Comparison of ENCODE assay signal across 10 cellular contexts in the genomic region with DNA sequence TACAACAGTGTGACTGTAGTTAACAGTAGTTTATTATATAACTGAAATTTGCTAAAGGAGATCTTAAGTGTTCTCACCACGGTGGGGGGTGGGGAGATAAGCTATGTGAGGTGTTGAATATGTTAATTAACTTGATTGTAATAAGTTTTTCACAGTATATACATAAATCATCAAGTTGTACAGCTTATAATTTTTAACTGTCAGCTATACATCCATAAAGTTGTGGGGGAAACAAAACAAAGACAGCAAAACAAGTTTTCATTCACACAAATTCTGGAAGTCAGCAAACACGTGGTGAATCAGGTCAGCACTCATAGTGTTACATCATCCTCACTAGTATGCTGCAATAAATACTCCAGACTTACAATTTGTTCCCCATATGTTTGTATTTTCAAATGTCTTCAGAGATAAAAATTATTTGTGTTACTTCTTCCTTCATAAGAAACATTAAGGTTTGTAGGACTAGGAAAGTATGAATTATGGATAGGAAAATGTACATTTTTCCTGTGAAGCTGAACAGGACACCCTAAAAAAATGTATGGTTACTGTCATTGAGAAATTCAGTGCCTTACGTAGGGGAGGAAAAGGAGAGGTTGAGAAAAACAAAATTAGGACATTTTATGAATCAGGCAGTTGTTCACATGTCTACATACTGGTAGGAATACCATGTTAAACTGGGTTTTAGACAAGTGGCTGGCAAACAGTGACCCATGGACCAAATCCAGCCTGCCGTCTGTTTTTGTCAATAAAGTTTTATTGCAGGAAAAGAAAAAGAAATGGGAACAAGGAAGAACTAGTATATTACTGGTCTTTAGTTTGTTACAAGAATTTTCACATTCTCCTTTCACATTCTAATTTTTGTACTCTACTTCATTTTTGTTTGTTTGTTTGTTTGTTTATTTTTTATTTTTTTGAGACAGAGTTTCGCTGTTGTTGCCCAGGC. TPM values are rescaled to one million over a fixed set of nuclear protein-coding genes. Genes with fewer than 3 reads are reported as not detected.
DNase-seq lines count a peak whose midpoint lies in the region; ATAC-seq and TF ChIP-seq lines count a peak whose summit lies in the region.
"Had no signal": no experiment of that assay in that cellular context is flagged by ENCODE, and none has a peak within 500 bp of the region (broad histone marks: within the 10 kb centered on the region; RNA-seq: fewer than 3 reads in every experiment).

No MANE protein-coding gene starts in this region.

- intact Hi-C loops in activated naive CD4-positive, alpha-beta T cell treated with anti-CD3 and anti-CD28 coated beads for 36 hours (cut with micrococcal nuclease), result no loop called here

- no peaks in the 10 kb centered on the region for H3K9me3 ChIP-seq in SK-N-MC (ENCODE audit: low read depth, low read length)

- H3K9ac ChIP-seq in SK-N-MC (ENCODE audit: insufficient read length), result peak overlapping the region; percentile 56

- no peak for TF ChIP-seq CTCF in endothelial cell (IDR thresholded peaks at IDR 0.05; ENCODE audit: unreplicated experiment)

- H3K27ac ChIP-seq in SK-N-MC, result peak overlapping the region; percentile 85

- H3K36me3 ChIP-seq in SK-N-MC (ENCODE audit: insufficient read depth, low read length), result peaks cover 47% of the 10 kb centered on the region

- H3K4me3 Mint-ChIP-seq in activated naive CD4-positive, alpha-beta T cell treated with anti-CD3 and anti-CD28 coated beads for 36 hours, result no peak overlapping the region
- H3K4me3 Mint-ChIP-seq in endothelial cell (ENCODE audit: unreplicated experiment), result peak overlapping the region; percentile 13
- H3K4me3 Mint-ChIP-seq in stimulated activated effector memory CD8-positive, alpha-beta T cell treated with anti-CD3 and anti-CD28 coated beads, Interleukin-12 subunit alpha, Interleukin-12 subunit beta, amount 100 ng/mL, for 72 hours, result no peak overlapping the region

- no peak for DNase-seq in activated naive CD4-positive, alpha-beta T cell treated with anti-CD3 and anti-CD28 coated beads for 36 hours
- DNase-seq in activated naive CD4-positive, alpha-beta T cell treated with anti-CD3 and anti-CD28 coated beads, Interleukin-2, amount 50 U/mL, for 16 hours, result no peak
- DNase-seq in SK-N-MC (ENCODE audit: low read depth, low spot score), result peak; percentile 32
- no peak for DNase-seq in endothelial cell (ENCODE audit: low spot score)
- DNase-seq in stimulated activated effector memory CD8-positive, alpha-beta T cell treated with anti-CD3 and anti-CD28 coated beads, Interleukin-12 subunit alpha, Interleukin-12 subunit beta, amount 100 ng/mL, for 72 hours (ENCODE audit: low spot score in 2 of 2), result peak in 1 of 2 donors; percentile 41
- DNase-seq in hippocampal formation (lab: John Stamatoyannopoulos, UW), result no peak
- DNase-seq in GOT3 (lab: John Stamatoyannopoulos, UW), result no peak
- DNase-seq: activated gamma-delta T cell treated with Interleukin-2 at 50 U/mL for 16 hours; stimulated activated naive CD4-positive, alpha-beta T cell treated with Interleukin-2 at 50 U/mL for 16 hours had no signal

- H3K9me3 Mint-ChIP-seq in activated naive CD4-positive, alpha-beta T cell treated with anti-CD3 and anti-CD28 coated beads for 36 hours, result no peaks in the 10 kb centered on the region
- H3K9me3 Mint-ChIP-seq in endothelial cell (ENCODE audit: unreplicated experiment), result no peaks in the 10 kb centered on the region
- H3K9me3 Mint-ChIP-seq in stimulated activated effector memory CD8-positive, alpha-beta T cell treated with anti-CD3 and anti-CD28 coated beads, Interleukin-12 subunit alpha, Interleukin-12 subunit beta, amount 100 ng/mL, for 72 hours, result no peaks in the 10 kb centered on the region

- no peak overlapping the region for H3K4me3 ChIP-seq in SK-N-MC

- peaks cover 48% of the 10 kb centered on the region for H3K36me3 Mint-ChIP-seq in activated naive CD4-positive, alpha-beta T cell treated with anti-CD3 and anti-CD28 coated beads for 36 hours (ENCODE audit: low read depth)
- H3K36me3 Mint-ChIP-seq in endothelial cell (ENCODE audit: low read depth, unreplicated experiment), result peaks cover 34% of the 10 kb centered on the region
- H3K36me3 Mint-ChIP-seq in stimulated activated effector memory CD8-positive, alpha-beta T cell treated with anti-CD3 and anti-CD28 coated beads, Interleukin-12 subunit alpha, Interleukin-12 subunit beta, amount 100 ng/mL, for 72 hours, result peaks cover 100% of the 10 kb centered on the region

- peak overlapping the region; percentile 72 for H3K27ac Mint-ChIP-seq in activated naive CD4-positive, alpha-beta T cell treated with anti-CD3 and anti-CD28 coated beads for 36 hours
- H3K27ac Mint-ChIP-seq in endothelial cell (ENCODE audit: unreplicated experiment), result no peak overlapping the region
- peak overlapping the region; percentile 89 for H3K27ac Mint-ChIP-seq in stimulated activated effector memory CD8-positive, alpha-beta T cell treated with anti-CD3 and anti-CD28 coated beads, Interleukin-12 subunit alpha, Interleukin-12 subunit beta, amount 100 ng/mL, for 72 hours

- no peaks in the 10 kb centered on the region for H3K27me3 Mint-ChIP-seq in activated naive CD4-positive, alpha-beta T cell treated with anti-CD3 and anti-CD28 coated beads for 36 hours (ENCODE audit: low read depth)
- no peaks in the 10 kb centered on the region for H3K27me3 Mint-ChIP-seq in endothelial cell (ENCODE audit: unreplicated experiment)

- peak; percentile 45 for ATAC-seq in stimulated activated effector memory CD8-positive, alpha-beta T cell treated with anti-CD3 and anti-CD28 coated beads, Interleukin-12 subunit alpha, Interleukin-12 subunit beta, amount 100 ng/mL, for 72 hours
- ATAC-seq in GM19467 (IDR thresholded peaks at IDR 0.05; ENCODE audit: unreplicated experiment), result no peak

- CTCF ChIA-PET in activated naive CD4-positive, alpha-beta T cell treated with anti-CD3 and anti-CD28 coated beads for 36 hours (lab: Charles Lee), result interaction anchor here (1.2 kb wide), 1 partner anchor 13 kb away, joined by 3 read pairs; no protein-coding TSS in a partner anchor

- H3K4me1 Mint-ChIP-seq in activated naive CD4-positive, alpha-beta T cell treated with anti-CD3 and anti-CD28 coated beads for 36 hours (ENCODE audit: low read depth), result peaks cover 39% of the 10 kb centered on the region
- H3K4me1 Mint-ChIP-seq in endothelial cell (ENCODE audit: unreplicated experiment), result no peaks in the 10 kb centered on the region
- peaks cover 38% of the 10 kb centered on the region for H3K4me1 Mint-ChIP-seq in stimulated activated effector memory CD8-positive, alpha-beta T cell treated with anti-CD3 and anti-CD28 coated beads, Interleukin-12 subunit alpha, Interleukin-12 subunit beta, amount 100 ng/mL, for 72 hours

RNA-seq across cellular contexts. Expression of a gene that starts 6.0 kb away (rescaled TPM):
- total RNA-seq in activated naive CD4-positive, alpha-beta T cell treated with anti-CD3 and anti-CD28 coated beads for 36 hours, result 1 to 10 TPM; 5.5 to 5.9 TPM
- 4.8 TPM for total RNA-seq in endothelial cell (ENCODE audit: unreplicated experiment)
